Comparison of ENCODE assay signal across 3 cellular contexts in genomic region chr14:53741379-53742225, GRCh38.
TF ChIP-seq lines count a peak whose summit lies in the region.

No MANE protein-coding gene starts in this region.

TF ChIP-seq in GM23338, 12 proteins besides CTCF, POLR2A, EP300 and RAD21:
- TF ChIP-seq ZNF114 (CRISPR knock-in tag; IDR thresholded peaks at IDR 0.05) (no peak; the same call in 1 of the 2 replicates), ETS1 (IDR thresholded peaks at IDR 0.05) (no peak), POLR2AphosphoS5 (IDR thresholded peaks at IDR 0.05; ENCODE audit: low read depth) (no peak), JUNB (IDR thresholded peaks at IDR 0.05; ENCODE audit: unreplicated experiment) (no peak)
- TF ChIP-seq, protein P1, sequence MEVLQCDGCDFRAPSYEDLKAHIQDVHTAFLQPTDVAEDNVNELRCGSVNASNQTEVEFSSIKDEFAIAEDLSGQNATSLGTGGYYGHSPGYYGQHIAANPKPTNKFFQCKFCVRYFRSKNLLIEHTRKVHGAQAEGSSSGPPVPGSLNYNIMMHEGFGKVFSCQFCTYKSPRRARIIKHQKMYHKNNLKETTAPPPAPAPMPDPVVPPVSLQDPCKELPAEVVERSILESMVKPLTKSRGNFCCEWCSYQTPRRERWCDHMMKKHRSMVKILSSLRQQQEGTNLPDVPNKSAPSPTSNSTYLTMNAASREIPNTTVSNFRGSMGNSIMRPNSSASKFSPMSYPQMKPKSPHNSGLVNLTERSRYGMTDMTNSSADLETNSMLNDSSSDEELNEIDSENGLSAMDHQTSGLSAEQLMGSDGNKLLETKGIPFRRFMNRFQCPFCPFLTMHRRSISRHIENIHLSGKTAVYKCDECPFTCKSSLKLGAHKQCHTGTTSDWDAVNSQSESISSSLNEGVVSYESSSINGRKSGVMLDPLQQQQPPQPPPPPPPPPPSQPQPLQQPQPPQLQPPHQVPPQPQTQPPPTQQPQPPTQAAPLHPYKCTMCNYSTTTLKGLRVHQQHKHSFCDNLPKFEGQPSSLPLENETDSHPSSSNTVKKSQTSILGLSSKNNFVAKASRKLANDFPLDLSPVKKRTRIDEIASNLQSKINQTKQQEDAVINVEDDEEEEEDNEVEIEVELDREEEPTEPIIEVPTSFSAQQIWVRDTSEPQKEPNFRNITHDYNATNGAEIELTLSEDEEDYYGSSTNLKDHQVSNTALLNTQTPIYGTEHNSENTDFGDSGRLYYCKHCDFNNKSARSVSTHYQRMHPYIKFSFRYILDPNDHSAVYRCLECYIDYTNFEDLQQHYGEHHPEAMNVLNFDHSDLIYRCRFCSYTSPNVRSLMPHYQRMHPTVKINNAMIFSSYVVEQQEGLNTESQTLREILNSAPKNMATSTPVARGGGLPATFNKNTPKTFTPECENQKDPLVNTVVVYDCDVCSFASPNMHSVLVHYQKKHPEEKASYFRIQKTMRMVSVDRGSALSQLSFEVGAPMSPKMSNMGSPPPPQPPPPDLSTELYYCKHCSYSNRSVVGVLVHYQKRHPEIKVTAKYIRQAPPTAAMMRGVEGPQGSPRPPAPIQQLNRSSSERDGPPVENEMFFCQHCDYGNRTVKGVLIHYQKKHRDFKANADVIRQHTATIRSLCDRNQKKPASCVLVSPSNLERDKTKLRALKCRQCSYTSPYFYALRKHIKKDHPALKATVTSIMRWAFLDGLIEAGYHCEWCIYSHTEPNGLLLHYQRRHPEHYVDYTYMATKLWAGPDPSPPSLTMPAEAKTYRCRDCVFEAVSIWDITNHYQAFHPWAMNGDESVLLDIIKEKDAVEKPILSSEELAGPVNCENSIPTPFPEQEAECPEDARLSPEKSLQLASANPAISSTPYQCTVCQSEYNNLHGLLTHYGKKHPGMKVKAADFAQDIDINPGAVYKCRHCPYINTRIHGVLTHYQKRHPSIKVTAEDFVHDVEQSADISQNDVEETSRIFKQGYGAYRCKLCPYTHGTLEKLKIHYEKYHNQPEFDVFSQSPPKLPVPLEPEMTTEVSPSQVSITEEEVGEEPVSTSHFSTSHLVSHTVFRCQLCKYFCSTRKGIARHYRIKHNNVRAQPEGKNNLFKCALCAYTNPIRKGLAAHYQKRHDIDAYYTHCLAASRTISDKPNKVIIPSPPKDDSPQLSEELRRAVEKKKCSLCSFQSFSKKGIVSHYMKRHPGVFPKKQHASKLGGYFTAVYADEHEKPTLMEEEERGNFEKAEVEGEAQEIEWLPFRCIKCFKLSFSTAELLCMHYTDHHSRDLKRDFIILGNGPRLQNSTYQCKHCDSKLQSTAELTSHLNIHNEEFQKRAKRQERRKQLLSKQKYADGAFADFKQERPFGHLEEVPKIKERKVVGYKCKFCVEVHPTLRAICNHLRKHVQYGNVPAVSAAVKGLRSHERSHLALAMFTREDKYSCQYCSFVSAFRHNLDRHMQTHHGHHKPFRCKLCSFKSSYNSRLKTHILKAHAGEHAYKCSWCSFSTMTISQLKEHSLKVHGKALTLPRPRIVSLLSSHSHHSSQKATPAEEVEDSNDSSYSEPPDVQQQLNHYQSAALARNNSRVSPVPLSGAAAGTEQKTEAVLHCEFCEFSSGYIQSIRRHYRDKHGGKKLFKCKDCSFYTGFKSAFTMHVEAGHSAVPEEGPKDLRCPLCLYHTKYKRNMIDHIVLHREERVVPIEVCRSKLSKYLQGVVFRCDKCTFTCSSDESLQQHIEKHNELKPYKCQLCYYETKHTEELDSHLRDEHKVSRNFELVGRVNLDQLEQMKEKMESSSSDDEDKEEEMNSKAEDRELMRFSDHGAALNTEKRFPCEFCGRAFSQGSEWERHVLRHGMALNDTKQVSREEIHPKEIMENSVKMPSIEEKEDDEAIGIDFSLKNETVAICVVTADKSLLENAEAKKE (CRISPR knock-in tag; IDR thresholded peaks at IDR 0.05), result peak; percentile 88

TF ChIP-seq in Ishikawa, 13 proteins besides CTCF, POLR2A, EP300 and RAD21:
- no peak for TF ChIP-seq FOXM1 (IDR thresholded peaks at IDR 0.05; ENCODE audit: borderline replicate concordance, low read depth)
- no peak for TF ChIP-seq TAF1 (IDR thresholded peaks at IDR 0.05; ENCODE audit: low read depth)
- TF ChIP-seq, protein P2, sequence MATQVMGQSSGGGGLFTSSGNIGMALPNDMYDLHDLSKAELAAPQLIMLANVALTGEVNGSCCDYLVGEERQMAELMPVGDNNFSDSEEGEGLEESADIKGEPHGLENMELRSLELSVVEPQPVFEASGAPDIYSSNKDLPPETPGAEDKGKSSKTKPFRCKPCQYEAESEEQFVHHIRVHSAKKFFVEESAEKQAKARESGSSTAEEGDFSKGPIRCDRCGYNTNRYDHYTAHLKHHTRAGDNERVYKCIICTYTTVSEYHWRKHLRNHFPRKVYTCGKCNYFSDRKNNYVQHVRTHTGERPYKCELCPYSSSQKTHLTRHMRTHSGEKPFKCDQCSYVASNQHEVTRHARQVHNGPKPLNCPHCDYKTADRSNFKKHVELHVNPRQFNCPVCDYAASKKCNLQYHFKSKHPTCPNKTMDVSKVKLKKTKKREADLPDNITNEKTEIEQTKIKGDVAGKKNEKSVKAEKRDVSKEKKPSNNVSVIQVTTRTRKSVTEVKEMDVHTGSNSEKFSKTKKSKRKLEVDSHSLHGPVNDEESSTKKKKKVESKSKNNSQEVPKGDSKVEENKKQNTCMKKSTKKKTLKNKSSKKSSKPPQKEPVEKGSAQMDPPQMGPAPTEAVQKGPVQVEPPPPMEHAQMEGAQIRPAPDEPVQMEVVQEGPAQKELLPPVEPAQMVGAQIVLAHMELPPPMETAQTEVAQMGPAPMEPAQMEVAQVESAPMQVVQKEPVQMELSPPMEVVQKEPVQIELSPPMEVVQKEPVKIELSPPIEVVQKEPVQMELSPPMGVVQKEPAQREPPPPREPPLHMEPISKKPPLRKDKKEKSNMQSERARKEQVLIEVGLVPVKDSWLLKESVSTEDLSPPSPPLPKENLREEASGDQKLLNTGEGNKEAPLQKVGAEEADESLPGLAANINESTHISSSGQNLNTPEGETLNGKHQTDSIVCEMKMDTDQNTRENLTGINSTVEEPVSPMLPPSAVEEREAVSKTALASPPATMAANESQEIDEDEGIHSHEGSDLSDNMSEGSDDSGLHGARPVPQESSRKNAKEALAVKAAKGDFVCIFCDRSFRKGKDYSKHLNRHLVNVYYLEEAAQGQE (IDR thresholded peaks at IDR 0.05; ENCODE audit: low read depth), result no peak
- peak; percentile 83 for TF ChIP-seq NFIC (IDR thresholded peaks at IDR 0.05)
- TF ChIP-seq USF1 (IDR thresholded peaks at IDR 0.05), result no peak
- peak; percentile 73 for TF ChIP-seq TCF12 (IDR thresholded peaks at IDR 0.05; ENCODE audit: low read depth)
- no peak for TF ChIP-seq YY1 (IDR thresholded peaks at IDR 0.05; ENCODE audit: low read depth)
- no peak for TF ChIP-seq CREB1 (IDR thresholded peaks at IDR 0.05; ENCODE audit: low read depth)
- no peak for TF ChIP-seq MAX (IDR thresholded peaks at IDR 0.05)
- no peak for TF ChIP-seq CEBPB (IDR thresholded peaks at IDR 0.05)
- 0 out of 2 replicates have a peak, but pooled peaks have one; percentile 25 for TF ChIP-seq TEAD4 (IDR thresholded peaks at IDR 0.05)
- TF ChIP-seq EGR1 (IDR thresholded peaks at IDR 0.05), result no peak
- TF ChIP-seq ZBTB7A (IDR thresholded peaks at IDR 0.05; ENCODE audit: low read depth), result no peak

TF ChIP-seq in H1, 55 proteins besides CTCF, POLR2A, EP300 and RAD21:
- no peak for TF ChIP-seq CHD2 (IDR thresholded peaks at IDR 0.05; ENCODE audit: low read length)
- no peak for TF ChIP-seq YY1 (IDR thresholded peaks at IDR 0.05; ENCODE audit: low read depth, low read length)
- TF ChIP-seq KDM4A (IDR thresholded peaks at IDR 0.05; ENCODE audit: low read depth, low read length, severe bottlenecking), result no peak
